Comparison of ENCODE assay signal across 22 cellular contexts in the genomic region with DNA sequence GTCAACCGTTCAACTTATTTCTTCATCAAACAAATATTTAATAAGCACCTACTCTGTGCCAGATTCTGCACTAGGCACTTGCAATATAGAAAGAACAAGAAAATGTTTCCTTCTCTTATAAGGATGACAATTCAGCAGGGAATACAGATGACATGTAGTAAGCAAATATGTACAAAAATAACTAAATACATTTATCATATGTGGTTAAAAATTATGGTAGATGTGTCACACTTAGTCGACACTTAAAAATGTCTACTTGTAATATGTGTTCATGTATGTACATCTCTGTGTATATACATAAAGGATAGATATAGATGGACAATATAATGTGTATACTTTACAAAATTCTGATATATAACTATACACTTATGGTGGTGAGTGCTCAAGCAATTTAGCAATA.
A peak's percentile ranks its signal among the peaks of the same experiment; 100 is the strongest.
DNase-seq lines count a peak whose midpoint lies in the region; ATAC-seq, FAIRE-seq and TF ChIP-seq lines count a peak whose summit lies in the region.
"Had no signal": no experiment of that assay in that cellular context is flagged by ENCODE, and none has a peak within 500 bp of the region (broad histone marks: within the 10 kb centered on the region; RNA-seq: fewer than 3 reads in every experiment).

No MANE protein-coding gene starts in this region.

- DNase-seq in ELR (ENCODE audit: low read depth): peak; percentile 41
- no peak for DNase-seq in MM.1S
- DNase-seq in GM12878 (ENCODE audit: low read depth, low spot score): no peak
- no peak for DNase-seq in stimulated activated naive B cell treated with anti-CD40 and anti-IgM and Interleukin-4, amounts not matched to agents 10 μg/mL and 1 μg/mL and 100 μg/mL, for 72 hours
- no peak for DNase-seq in natural killer cell
- no peak for DNase-seq in testis
- no peak for DNase-seq in middle frontal gyrus (ENCODE audit: extremely low spot score, low spot score)
- DNase-seq: CD4-positive, CD25-positive, alpha-beta regulatory T cell; CD8-positive, alpha-beta T cell; DMS 273 treated with DMSO at 0.1 percent for 48 hours; DMS53; DMS79 treated with DMSO at 0.1 percent for 48 hours; H9; HFFc6 had no signal

- H4K20me1 ChIP-seq in MM.1S (ENCODE audit: insufficient read depth, low read length) (no peaks in the 10 kb centered on the region), GM12878 (ENCODE audit: control insufficient read depth, insufficient read depth) (no peaks in the 10 kb centered on the region)
- H4K20me1 ChIP-seq: BLaER1 had no signal

- TF ChIP-seq RAD21 in GM12878 (IDR thresholded peaks at IDR 0.05; ENCODE audit: insufficient read depth, low read depth, low read length): no peak

- H3K4me3 ChIP-seq in MM.1S (ENCODE audit: low read length) (no peak overlapping the region), GM12878 (no peak overlapping the region), testis (no peak overlapping the region)
- H3K4me3 ChIP-seq: BLaER1, GM23338 had no signal

- no peak overlapping the region for H3K27ac ChIP-seq in MM.1S (ENCODE audit: low read length)
- peak overlapping the region; percentile 78 for H3K27ac ChIP-seq in GM12878 (ENCODE audit: control insufficient read depth, insufficient read depth)
- no peak overlapping the region for H3K27ac ChIP-seq in testis
- H3K27ac ChIP-seq: 22Rv1, BLaER1, C4-2B had no signal

- no peaks in the 10 kb centered on the region for H3K9me2 ChIP-seq in MM.1S (replicated peaks; ENCODE audit: insufficient read depth, low read length)

- no peak for ATAC-seq in GM12878
- ATAC-seq in stimulated activated naive B cell treated with anti-CD40 and anti-IgM and Interleukin-4, amounts not matched to agents 10 μg/mL and 1 μg/mL and 100 μg/mL, for 72 hours (replicated peaks): no peak
- no peak for ATAC-seq in natural killer cell
- ATAC-seq: CD8-positive, alpha-beta T cell; GM23338 had no signal

- RAD21 ChIA-PET in GM12878 (lab: Charles Lee; ENCODE audit: unreplicated experiment): interaction anchor here (1.6 to 5.6 kb wide), 7 partner anchors 8 to 430 kb away, joined by 3 to 64 read pairs (median 25); no protein-coding TSS in a partner anchor

- no peak overlapping the region for H3K9ac ChIP-seq in MM.1S (ENCODE audit: low read length)
- H3K9ac ChIP-seq in GM12878 (ENCODE audit: control insufficient read depth, insufficient read depth, low read length): no peak overlapping the region; the same call in 1 of the 2 replicates
- H3K9ac ChIP-seq: BLaER1 had no signal

- H3K79me2 ChIP-seq in MM.1S (ENCODE audit: low read length) (peaks cover 16% of the 10 kb centered on the region), GM12878 (ENCODE audit: control insufficient read depth, insufficient read depth, low read length) (peaks cover 2% of the 10 kb centered on the region; the same call in 1 of the 2 replicates)

- no peak for TF ChIP-seq EP300 in GM12878 (IDR thresholded peaks at IDR 0.05; ENCODE audit: borderline replicate concordance in 1 of 2, control insufficient read depth in 1 of 2, low read depth in 2 of 2, low read length in 2 of 2)

- in situ Hi-C loops in GM12878 (cut with MboI): loop anchor here (5.0 to 10.0 kb wide), 3 partner anchors 68 to 568 kb away; partner anchors contain the start of gene MEF2C

- H3K4me1 Mint-ChIP-seq in stimulated activated naive B cell treated with anti-CD40 and anti-IgM and Interleukin-4, amounts not matched to agents 10 μg/mL and 1 μg/mL and 100 μg/mL, for 72 hours: peaks cover 27 to 45% of the 10 kb centered on the region in 2 donors
- no peaks in the 10 kb centered on the region for H3K4me1 Mint-ChIP-seq in natural killer cell
- H3K4me1 Mint-ChIP-seq: CD4-positive, CD25-positive, alpha-beta regulatory T cell; GM23338; H9 had no signal

- peaks cover 15 to 23% of the 10 kb centered on the region in 2 donors for H3K36me3 Mint-ChIP-seq in stimulated activated naive B cell treated with anti-CD40 and anti-IgM and Interleukin-4, amounts not matched to agents 10 μg/mL and 1 μg/mL and 100 μg/mL, for 72 hours
- no peaks in the 10 kb centered on the region for H3K36me3 Mint-ChIP-seq in natural killer cell
- H3K36me3 Mint-ChIP-seq: CD4-positive, CD25-positive, alpha-beta regulatory T cell; CD8-positive, alpha-beta T cell had no signal

- H3K27me3 Mint-ChIP-seq in stimulated activated naive B cell treated with anti-CD40 and anti-IgM and Interleukin-4, amounts not matched to agents 10 μg/mL and 1 μg/mL and 100 μg/mL, for 72 hours: no peaks in the 10 kb centered on the region
- no peaks in the 10 kb centered on the region for H3K27me3 Mint-ChIP-seq in natural killer cell (ENCODE audit: low read depth in 2 of 2)
- H3K27me3 Mint-ChIP-seq: B cell; CD4-positive, CD25-positive, alpha-beta regulatory T cell had no signal

- SMC1A ChIA-PET in GM12878 (lab: Charles Lee; ENCODE audit: uncharacterized antibody, unreplicated experiment): interaction anchor here (1.0 to 5.2 kb wide), 9 partner anchors 9 to 430 kb away, joined by 4 to 87 read pairs (median 25); no protein-coding TSS in a partner anchor

- intact Hi-C loops in GM12878 (cut with micrococcal nuclease; ENCODE audit: unreplicated experiment) (loop anchor here (2.0 to 10.0 kb wide), 6 partner anchors 42 to 967 kb away; no protein-coding TSS in a partner anchor), natural killer cell (cut with micrococcal nuclease) (no loop called here), testis (cut with DNase I; ENCODE audit: low total_unique reads) (no loop called here)

- H2AFZ ChIP-seq in MM.1S (ENCODE audit: low read length) (no peak overlapping the region), GM12878 (ENCODE audit: control insufficient read depth, low read depth, low read length) (no peak overlapping the region)
- H2AFZ ChIP-seq: GM23338 had no signal

- CTCF ChIA-PET in GM12878 (lab: Yijun Ruan, JAX): interaction anchor here (3.5 kb wide), 1 partner anchor 43 kb away, joined by 19 read pairs; no protein-coding TSS in a partner anchor

- H3K4me2 ChIP-seq in MM.1S (ENCODE audit: low read depth, low read length) (peak overlapping the region; percentile 86; the same call in 1 of the 2 replicates), GM12878 (ENCODE audit: control insufficient read depth, insufficient read depth) (no peak overlapping the region)
- H3K4me2 ChIP-seq: BLaER1, GM23338 had no signal

- H3K36me3 ChIP-seq in MM.1S (replicated peaks; ENCODE audit: insufficient read depth, low read length): no peaks in the 10 kb centered on the region
- no peaks in the 10 kb centered on the region for H3K36me3 ChIP-seq in GM12878 (ENCODE audit: control insufficient read depth in 2 of 2, insufficient read depth in 2 of 2, low read length in 1 of 2)
- no peaks in the 10 kb centered on the region for H3K36me3 ChIP-seq in testis (ENCODE audit: low read depth, missing control alignments)
- H3K36me3 ChIP-seq: BLaER1 had no signal

- TF ChIP-seq CTCF in MM.1S (IDR thresholded peaks at IDR 0.05; ENCODE audit: low read length) (no peak), GM12878 (IDR thresholded peaks at IDR 0.05 in 2 of 3, conservative IDR thresholded peaks at IDR 0.05 in 1 of 3; ENCODE audit: control insufficient read depth in 2 of 3, extremely low read depth in 1 of 3, insufficient read depth in 1 of 3, low read depth in 3 of 3, low read length in 3 of 3) (no peak), natural killer cell (IDR thresholded peaks at IDR 0.05) (no peak), testis (IDR thresholded peaks at IDR 0.05) (no peak)

- FAIRE-seq in GM12878 (lab: Jason Lieb, UNC): no peak
- FAIRE-seq: A204.1, D721Med, G401.6 had no signal

- H3K27me3 ChIP-seq in MM.1S (replicated peaks; ENCODE audit: insufficient read depth, low read length) (no peaks in the 10 kb centered on the region), GM12878 (replicated peaks in 1 of 2; ENCODE audit: control insufficient read depth in 2 of 2, insufficient read depth in 2 of 2, low read length in 1 of 2) (no peaks in the 10 kb centered on the region), testis (no peaks in the 10 kb centered on the region)
- H3K27me3 ChIP-seq: BLaER1 had no signal

- H3K9me3 Mint-ChIP-seq in stimulated activated naive B cell treated with anti-CD40 and anti-IgM and Interleukin-4, amounts not matched to agents 10 μg/mL and 1 μg/mL and 100 μg/mL, for 72 hours: peaks cover 7 to 11% of the 10 kb centered on the region in 2 donors
- no peaks in the 10 kb centered on the region for H3K9me3 Mint-ChIP-seq in natural killer cell
- H3K9me3 Mint-ChIP-seq: CD8-positive, alpha-beta T cell; GM23338; H9; HFFc6 had no signal

- H3K27ac Mint-ChIP-seq in stimulated activated naive B cell treated with anti-CD40 and anti-IgM and Interleukin-4, amounts not matched to agents 10 μg/mL and 1 μg/mL and 100 μg/mL, for 72 hours: peak overlapping the region; percentile 59
- no peak overlapping the region for H3K27ac Mint-ChIP-seq in natural killer cell
- H3K27ac Mint-ChIP-seq: CD4-positive, CD25-positive, alpha-beta regulatory T cell; CD8-positive, alpha-beta T cell; GM23338; H9; HFFc6 had no signal

- H3K9me3 ChIP-seq in MM.1S (replicated peaks; ENCODE audit: insufficient read depth, low read length): no peaks in the 10 kb centered on the region
- peaks cover 7% of the 10 kb centered on the region for H3K9me3 ChIP-seq in GM12878 (replicated peaks; ENCODE audit: control insufficient read depth, insufficient read depth, low read length)
- no peaks in the 10 kb centered on the region for H3K9me3 ChIP-seq in testis
- H3K9me3 ChIP-seq: BLaER1 had no signal

- peaks cover 35% of the 10 kb centered on the region for H3F3A ChIP-seq in MM.1S (ENCODE audit: insufficient read depth, low read length)

- no peak overlapping the region for H3K4me3 Mint-ChIP-seq in stimulated activated naive B cell treated with anti-CD40 and anti-IgM and Interleukin-4, amounts not matched to agents 10 μg/mL and 1 μg/mL and 100 μg/mL, for 72 hours
- H3K4me3 Mint-ChIP-seq in natural killer cell: no peak overlapping the region
- H3K4me3 Mint-ChIP-seq: B cell; CD4-positive, CD25-positive, alpha-beta regulatory T cell; CD8-positive, alpha-beta T cell; GM23338; H9; HFFc6 had no signal

- TF ChIP-seq POLR2A in GM12878 (IDR thresholded peaks at IDR 0.05; ENCODE audit: low read depth, low read length) (no peak), testis (IDR thresholded peaks at IDR 0.05) (no peak)

- peaks cover 42% of the 10 kb centered on the region for H3K4me1 ChIP-seq in MM.1S (ENCODE audit: low read length)
- H3K4me1 ChIP-seq in GM12878 (ENCODE audit: control insufficient read depth, insufficient read depth, low read length): peaks cover 36% of the 10 kb centered on the region
- no peaks in the 10 kb centered on the region for H3K4me1 ChIP-seq in testis
- H3K4me1 ChIP-seq: BLaER1 had no signal

- POLR2A ChIA-PET in GM12878 (lab: Charles Lee): interaction anchor here (1.6 kb wide), 1 partner anchor 32 kb away, joined by 4 read pairs; no protein-coding TSS in a partner anchor

- WGBS in GM12878 (ENCODE audit: insufficient coverage, insufficient replicate concordance, low lambda C conversion rate, missing lambda C conversion rate): 100% methylated on average over 2 of the region's 2 CpGs
- 94 to 96% methylated on average over 2 of the region's 2 CpGs for WGBS in testis, 2 donors

- BruUV-seq in GM12878 (replicated peaks; lab: Mats Ljungman, UMichigan): no TSS peak

TF ChIP-seq in GM12878, 131 proteins besides CTCF, POLR2A, EP300 and RAD21 (continues in another document):
- TF ChIP-seq SMAD1 (IDR thresholded peaks at IDR 0.05; ENCODE audit: low read depth, partially characterized antibody): no peak
